Comparison of ENCODE assay signal across 21 cellular contexts in genomic region chr3:178302966-178303930, GRCh38.
"Had no signal": no experiment of that assay in that cellular context is flagged by ENCODE, and none has a peak within 500 bp of the region (broad histone marks: within the 10 kb centered on the region; RNA-seq: fewer than 3 reads in every experiment).

No MANE protein-coding gene starts in this region.

- ATAC-seq: activated CD8-positive, alpha-beta T cell treated with anti-CD3 and anti-CD28 coated beads for 36 hours; left lobe of liver; natural killer cell; upper lobe of right lung had no signal

- DNase-seq: activated B cell treated with CpG ODN at 0.5 μM for 24 hours; activated CD4-positive, alpha-beta T cell treated with anti-CD3 and anti-CD28 coated beads for 48 hours; activated CD8-positive, alpha-beta memory T cell treated with anti-CD3 and anti-CD28 coated beads, Interleukin-2, amount 50 U/mL, for 4 hours; activated CD8-positive, alpha-beta T cell treated with anti-CD3 and anti-CD28 coated beads for 36 hours; activated effector memory CD4-positive, alpha-beta T cell treated with anti-CD3 and anti-CD28 coated beads, Interleukin-2, amount 50 U/mL, for 16 hours; activated T-cell treated with anti-CD3 and anti-CD28 coated beads, Interleukin-2, amount 50 U/mL, for 48 hours; amniotic stem cell; cortex of kidney; effector memory CD4-positive, alpha-beta T cell; natural killer cell; posterior cingulate gyrus; stimulated activated CD4-positive, alpha-beta T cell treated with anti-CD3 and anti-CD28 coated beads, Interleukin-4, amount 100 ng/mL, for 4 hours; stimulated activated CD8-positive, alpha-beta memory T cell treated with anti-CD3 and anti-CD28 coated beads, Interleukin-4, amount 100 ng/mL, for 48 hours; upper lobe of right lung had no signal

- H3K4me3 ChIP-seq: hepatocyte, right atrium auricular region, smooth muscle cell, upper lobe of right lung had no signal

- H3K9me3 Mint-ChIP-seq: activated B cell treated with CpG ODN at 0.5 μM for 24 hours; activated CD8-positive, alpha-beta T cell treated with anti-CD3 and anti-CD28 coated beads for 36 hours; activated naive CD4-positive, alpha-beta T cell treated with anti-CD3 and anti-CD28 coated beads, Interleukin-2, amount 50 U/mL, for 24 hours; natural killer cell; stimulated activated naive CD8-positive, alpha-beta T cell treated with anti-CD3 and anti-CD28 coated beads, Interleukin-15, Interleukin-2, amounts not matched to agents 100 ng/mL and 50 ng/mL, for 24 hours had no signal

- H3K27ac Mint-ChIP-seq: activated B cell treated with CpG ODN at 0.5 μM for 24 hours; activated CD8-positive, alpha-beta T cell treated with anti-CD3 and anti-CD28 coated beads for 36 hours; activated naive CD4-positive, alpha-beta T cell treated with anti-CD3 and anti-CD28 coated beads, Interleukin-2, amount 50 U/mL, for 24 hours; natural killer cell; stimulated activated naive CD8-positive, alpha-beta T cell treated with anti-CD3 and anti-CD28 coated beads, Interleukin-15, Interleukin-2, amounts not matched to agents 100 ng/mL and 50 ng/mL, for 24 hours had no signal

- H3K36me3 Mint-ChIP-seq: activated naive CD4-positive, alpha-beta T cell treated with anti-CD3 and anti-CD28 coated beads, Interleukin-2, amount 50 U/mL, for 24 hours; brain; natural killer cell had no signal
